ENCODE assay signal across 1 cellular context in the genomic region with DNA sequence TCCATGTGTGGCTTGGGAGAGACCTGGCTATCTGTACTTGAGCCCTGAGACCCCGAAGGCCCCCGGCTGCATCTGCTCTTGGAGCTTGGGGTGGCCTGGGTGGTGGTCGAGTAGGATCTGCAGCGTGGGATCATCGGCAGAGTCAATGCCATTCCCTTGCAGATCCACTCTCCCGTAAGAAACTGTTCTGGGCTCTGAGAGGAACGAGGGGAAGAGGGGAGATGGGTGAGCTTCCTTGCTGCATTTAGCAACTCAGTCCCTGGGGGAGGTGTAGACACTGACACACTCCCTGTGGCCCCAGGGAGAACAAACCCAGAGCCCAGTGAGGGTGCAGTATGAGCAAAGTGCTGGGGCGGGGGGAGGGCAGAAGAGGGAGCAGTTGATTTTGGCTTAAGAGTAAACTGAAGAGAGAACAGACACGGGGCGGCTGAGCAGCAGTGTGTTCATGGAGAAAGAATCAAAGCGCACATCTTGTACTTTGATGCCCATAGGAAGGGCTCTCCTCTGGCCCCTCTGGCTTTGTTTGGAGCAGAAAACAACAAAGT.
TF ChIP-seq lines count a peak whose summit lies in the region.

No MANE protein-coding gene starts in this region.

TF ChIP-seq in HepG2, 621 proteins besides CTCF, POLR2A, EP300 and RAD21 (continued from another document and continues in another):
- TF ChIP-seq, protein P1, sequence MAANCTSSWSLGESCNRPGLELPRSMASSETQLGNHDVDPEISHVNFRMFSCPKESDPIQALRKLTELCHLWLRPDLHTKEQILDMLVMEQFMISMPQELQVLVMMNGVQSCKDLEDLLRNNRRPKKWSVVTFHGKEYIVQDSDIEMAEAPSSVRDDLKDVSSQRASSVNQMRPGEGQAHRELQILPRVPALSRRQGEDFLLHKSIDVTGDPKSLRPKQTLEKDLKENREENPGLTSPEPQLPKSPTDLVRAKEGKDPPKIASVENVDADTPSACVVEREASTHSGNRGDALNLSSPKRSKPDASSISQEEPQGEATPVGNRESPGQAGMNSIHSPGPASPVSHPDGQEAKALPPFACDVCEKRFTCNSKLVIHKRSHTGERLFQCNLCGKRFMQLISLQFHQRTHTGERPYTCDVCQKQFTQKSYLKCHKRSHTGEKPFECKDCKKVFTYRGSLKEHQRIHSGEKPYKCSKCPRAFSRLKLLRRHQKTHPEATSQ (CRISPR knock-in tag; IDR thresholded peaks at IDR 0.05; ENCODE audit: borderline replicate concordance): no peak
- TF ChIP-seq THYN1 (CRISPR knock-in tag; IDR thresholded peaks at IDR 0.05; ENCODE audit: borderline replicate concordance, low read depth) (no peak), ZNF737 (CRISPR knock-in tag; IDR thresholded peaks at IDR 0.05; ENCODE audit: borderline replicate concordance) (no peak), SAFB2 (CRISPR knock-in tag; IDR thresholded peaks at IDR 0.05; ENCODE audit: borderline replicate concordance, low read depth) (no peak), PHF8 (CRISPR knock-in tag; IDR thresholded peaks at IDR 0.05) (no peak), PRPF4 (IDR thresholded peaks at IDR 0.05; ENCODE audit: low read depth, low read length, poor library complexity, severe bottlenecking) (no peak), ZNF598 (CRISPR knock-in tag; IDR thresholded peaks at IDR 0.05; ENCODE audit: borderline replicate concordance) (no peak), ZNF343 (CRISPR knock-in tag; IDR thresholded peaks at IDR 0.05) (0 out of 2 replicates have a peak, but pooled peaks have one; percentile 52), SIX1 (CRISPR knock-in tag; IDR thresholded peaks at IDR 0.05; ENCODE audit: borderline replicate concordance) (no peak), ZNF839 (CRISPR knock-in tag; IDR thresholded peaks at IDR 0.05; ENCODE audit: borderline replicate concordance) (peak; percentile 60; the same call in 1 of the 2 replicates), ZNF253 (CRISPR knock-in tag; IDR thresholded peaks at IDR 0.05; ENCODE audit: borderline replicate concordance) (no peak), ZNF552 (CRISPR knock-in tag; IDR thresholded peaks at IDR 0.05; ENCODE audit: borderline replicate concordance) (no peak), KDM5B (CRISPR knock-in tag; IDR thresholded peaks at IDR 0.05; ENCODE audit: borderline replicate concordance) (peak; percentile 55; the same call in 1 of the 2 replicates), ZNF234 (CRISPR knock-in tag; conservative IDR thresholded peaks at IDR 0.05) (no peak), TBL1XR1 (IDR thresholded peaks at IDR 0.05; ENCODE audit: borderline replicate concordance, low read length, partially characterized antibody) (no peak), ZFP36L2 (CRISPR knock-in tag; IDR thresholded peaks at IDR 0.05) (no peak), ZNF558 (CRISPR knock-in tag; IDR thresholded peaks at IDR 0.05; ENCODE audit: borderline replicate concordance) (no peak), ZNF850 (CRISPR knock-in tag; conservative IDR thresholded peaks at IDR 0.05) (no peak), MYNN (CRISPR knock-in tag; IDR thresholded peaks at IDR 0.05; ENCODE audit: low read depth) (no peak), HDAC1 (CRISPR knock-in tag; IDR thresholded peaks at IDR 0.05) (0 out of 2 replicates have a peak, but pooled peaks have one; percentile 25), ZNF607 (CRISPR knock-in tag; IDR thresholded peaks at IDR 0.05; ENCODE audit: borderline replicate concordance) (no peak), ETV5 (CRISPR knock-in tag; IDR thresholded peaks at IDR 0.05; ENCODE audit: borderline replicate concordance) (no peak), ZNF235 (CRISPR knock-in tag; IDR thresholded peaks at IDR 0.05; ENCODE audit: borderline replicate concordance) (peak; percentile 85; the same call in 1 of the 2 replicates), TARDBP (CRISPR knock-in tag; IDR thresholded peaks at IDR 0.05) (peak; percentile 13; the same call in 1 of the 2 replicates), MED8 (CRISPR knock-in tag; IDR thresholded peaks at IDR 0.05; ENCODE audit: insufficient replicate concordance) (peak; percentile 45), NFRKB (IDR thresholded peaks at IDR 0.05) (no peak), ZNF10 (CRISPR knock-in tag; IDR thresholded peaks at IDR 0.05; ENCODE audit: borderline replicate concordance, low read depth) (no peak), ZFX (CRISPR knock-in tag; IDR thresholded peaks at IDR 0.05; ENCODE audit: low read depth) (no peak; the same call in 1 of the 2 replicates), IKZF1 (IDR thresholded peaks at IDR 0.05) (no peak), ZFP90 (CRISPR knock-in tag; IDR thresholded peaks at IDR 0.05; ENCODE audit: borderline replicate concordance) (no peak), SMC3 (IDR thresholded peaks at IDR 0.05; ENCODE audit: low read length) (no peak), SETDB1 (CRISPR knock-in tag; IDR thresholded peaks at IDR 0.05; ENCODE audit: borderline replicate concordance) (no peak)
- TF ChIP-seq, protein P2, sequence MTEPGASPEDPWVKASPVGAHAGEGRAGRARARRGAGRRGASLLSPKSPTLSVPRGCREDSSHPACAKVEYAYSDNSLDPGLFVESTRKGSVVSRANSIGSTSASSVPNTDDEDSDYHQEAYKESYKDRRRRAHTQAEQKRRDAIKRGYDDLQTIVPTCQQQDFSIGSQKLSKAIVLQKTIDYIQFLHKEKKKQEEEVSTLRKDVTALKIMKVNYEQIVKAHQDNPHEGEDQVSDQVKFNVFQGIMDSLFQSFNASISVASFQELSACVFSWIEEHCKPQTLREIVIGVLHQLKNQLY (CRISPR knock-in tag; IDR thresholded peaks at IDR 0.05): no peak
- TF ChIP-seq, protein P3, sequence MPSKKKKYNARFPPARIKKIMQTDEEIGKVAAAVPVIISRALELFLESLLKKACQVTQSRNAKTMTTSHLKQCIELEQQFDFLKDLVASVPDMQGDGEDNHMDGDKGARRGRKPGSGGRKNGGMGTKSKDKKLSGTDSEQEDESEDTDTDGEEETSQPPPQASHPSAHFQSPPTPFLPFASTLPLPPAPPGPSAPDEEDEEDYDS (CRISPR knock-in tag; IDR thresholded peaks at IDR 0.05): no peak
- TF ChIP-seq, protein P4, sequence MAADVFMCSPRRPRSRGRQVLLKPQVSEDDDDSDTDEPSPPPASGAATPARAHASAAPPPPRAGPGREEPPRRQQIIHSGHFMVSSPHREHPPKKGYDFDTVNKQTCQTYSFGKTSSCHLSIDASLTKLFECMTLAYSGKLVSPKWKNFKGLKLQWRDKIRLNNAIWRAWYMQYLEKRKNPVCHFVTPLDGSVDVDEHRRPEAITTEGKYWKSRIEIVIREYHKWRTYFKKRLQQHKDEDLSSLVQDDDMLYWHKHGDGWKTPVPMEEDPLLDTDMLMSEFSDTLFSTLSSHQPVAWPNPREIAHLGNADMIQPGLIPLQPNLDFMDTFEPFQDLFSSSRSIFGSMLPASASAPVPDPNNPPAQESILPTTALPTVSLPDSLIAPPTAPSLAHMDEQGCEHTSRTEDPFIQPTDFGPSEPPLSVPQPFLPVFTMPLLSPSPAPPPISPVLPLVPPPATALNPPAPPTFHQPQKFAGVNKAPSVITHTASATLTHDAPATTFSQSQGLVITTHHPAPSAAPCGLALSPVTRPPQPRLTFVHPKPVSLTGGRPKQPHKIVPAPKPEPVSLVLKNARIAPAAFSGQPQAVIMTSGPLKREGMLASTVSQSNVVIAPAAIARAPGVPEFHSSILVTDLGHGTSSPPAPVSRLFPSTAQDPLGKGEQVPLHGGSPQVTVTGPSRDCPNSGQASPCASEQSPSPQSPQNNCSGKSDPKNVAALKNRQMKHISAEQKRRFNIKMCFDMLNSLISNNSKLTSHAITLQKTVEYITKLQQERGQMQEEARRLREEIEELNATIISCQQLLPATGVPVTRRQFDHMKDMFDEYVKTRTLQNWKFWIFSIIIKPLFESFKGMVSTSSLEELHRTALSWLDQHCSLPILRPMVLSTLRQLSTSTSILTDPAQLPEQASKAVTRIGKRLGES (CRISPR knock-in tag; IDR thresholded peaks at IDR 0.05; ENCODE audit: borderline replicate concordance): no peak
- TF ChIP-seq, protein P5, sequence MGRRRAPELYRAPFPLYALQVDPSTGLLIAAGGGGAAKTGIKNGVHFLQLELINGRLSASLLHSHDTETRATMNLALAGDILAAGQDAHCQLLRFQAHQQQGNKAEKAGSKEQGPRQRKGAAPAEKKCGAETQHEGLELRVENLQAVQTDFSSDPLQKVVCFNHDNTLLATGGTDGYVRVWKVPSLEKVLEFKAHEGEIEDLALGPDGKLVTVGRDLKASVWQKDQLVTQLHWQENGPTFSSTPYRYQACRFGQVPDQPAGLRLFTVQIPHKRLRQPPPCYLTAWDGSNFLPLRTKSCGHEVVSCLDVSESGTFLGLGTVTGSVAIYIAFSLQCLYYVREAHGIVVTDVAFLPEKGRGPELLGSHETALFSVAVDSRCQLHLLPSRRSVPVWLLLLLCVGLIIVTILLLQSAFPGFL (CRISPR knock-in tag; IDR thresholded peaks at IDR 0.05): no peak
- TF ChIP-seq, protein P6, sequence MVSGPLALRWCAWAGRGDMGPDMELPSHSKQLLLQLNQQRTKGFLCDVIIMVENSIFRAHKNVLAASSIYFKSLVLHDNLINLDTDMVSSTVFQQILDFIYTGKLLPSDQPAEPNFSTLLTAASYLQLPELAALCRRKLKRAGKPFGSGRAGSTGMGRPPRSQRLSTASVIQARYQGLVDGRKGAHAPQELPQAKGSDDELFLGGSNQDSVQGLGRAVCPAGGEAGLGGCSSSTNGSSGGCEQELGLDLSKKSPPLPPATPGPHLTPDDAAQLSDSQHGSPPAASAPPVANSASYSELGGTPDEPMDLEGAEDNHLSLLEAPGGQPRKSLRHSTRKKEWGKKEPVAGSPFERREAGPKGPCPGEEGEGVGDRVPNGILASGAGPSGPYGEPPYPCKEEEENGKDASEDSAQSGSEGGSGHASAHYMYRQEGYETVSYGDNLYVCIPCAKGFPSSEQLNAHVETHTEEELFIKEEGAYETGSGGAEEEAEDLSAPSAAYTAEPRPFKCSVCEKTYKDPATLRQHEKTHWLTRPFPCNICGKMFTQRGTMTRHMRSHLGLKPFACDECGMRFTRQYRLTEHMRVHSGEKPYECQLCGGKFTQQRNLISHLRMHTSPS (CRISPR knock-in tag; IDR thresholded peaks at IDR 0.05; ENCODE audit: low read depth): no peak
- TF ChIP-seq, protein P7, sequence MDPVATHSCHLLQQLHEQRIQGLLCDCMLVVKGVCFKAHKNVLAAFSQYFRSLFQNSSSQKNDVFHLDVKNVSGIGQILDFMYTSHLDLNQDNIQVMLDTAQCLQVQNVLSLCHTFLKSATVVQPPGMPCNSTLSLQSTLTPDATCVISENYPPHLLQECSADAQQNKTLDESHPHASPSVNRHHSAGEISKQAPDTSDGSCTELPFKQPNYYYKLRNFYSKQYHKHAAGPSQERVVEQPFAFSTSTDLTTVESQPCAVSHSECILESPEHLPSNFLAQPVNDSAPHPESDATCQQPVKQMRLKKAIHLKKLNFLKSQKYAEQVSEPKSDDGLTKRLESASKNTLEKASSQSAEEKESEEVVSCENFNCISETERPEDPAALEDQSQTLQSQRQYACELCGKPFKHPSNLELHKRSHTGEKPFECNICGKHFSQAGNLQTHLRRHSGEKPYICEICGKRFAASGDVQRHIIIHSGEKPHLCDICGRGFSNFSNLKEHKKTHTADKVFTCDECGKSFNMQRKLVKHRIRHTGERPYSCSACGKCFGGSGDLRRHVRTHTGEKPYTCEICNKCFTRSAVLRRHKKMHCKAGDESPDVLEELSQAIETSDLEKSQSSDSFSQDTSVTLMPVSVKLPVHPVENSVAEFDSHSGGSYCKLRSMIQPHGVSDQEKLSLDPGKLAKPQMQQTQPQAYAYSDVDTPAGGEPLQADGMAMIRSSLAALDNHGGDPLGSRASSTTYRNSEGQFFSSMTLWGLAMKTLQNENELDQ (CRISPR knock-in tag; IDR thresholded peaks at IDR 0.05; ENCODE audit: borderline replicate concordance): no peak
- TF ChIP-seq, protein P8, sequence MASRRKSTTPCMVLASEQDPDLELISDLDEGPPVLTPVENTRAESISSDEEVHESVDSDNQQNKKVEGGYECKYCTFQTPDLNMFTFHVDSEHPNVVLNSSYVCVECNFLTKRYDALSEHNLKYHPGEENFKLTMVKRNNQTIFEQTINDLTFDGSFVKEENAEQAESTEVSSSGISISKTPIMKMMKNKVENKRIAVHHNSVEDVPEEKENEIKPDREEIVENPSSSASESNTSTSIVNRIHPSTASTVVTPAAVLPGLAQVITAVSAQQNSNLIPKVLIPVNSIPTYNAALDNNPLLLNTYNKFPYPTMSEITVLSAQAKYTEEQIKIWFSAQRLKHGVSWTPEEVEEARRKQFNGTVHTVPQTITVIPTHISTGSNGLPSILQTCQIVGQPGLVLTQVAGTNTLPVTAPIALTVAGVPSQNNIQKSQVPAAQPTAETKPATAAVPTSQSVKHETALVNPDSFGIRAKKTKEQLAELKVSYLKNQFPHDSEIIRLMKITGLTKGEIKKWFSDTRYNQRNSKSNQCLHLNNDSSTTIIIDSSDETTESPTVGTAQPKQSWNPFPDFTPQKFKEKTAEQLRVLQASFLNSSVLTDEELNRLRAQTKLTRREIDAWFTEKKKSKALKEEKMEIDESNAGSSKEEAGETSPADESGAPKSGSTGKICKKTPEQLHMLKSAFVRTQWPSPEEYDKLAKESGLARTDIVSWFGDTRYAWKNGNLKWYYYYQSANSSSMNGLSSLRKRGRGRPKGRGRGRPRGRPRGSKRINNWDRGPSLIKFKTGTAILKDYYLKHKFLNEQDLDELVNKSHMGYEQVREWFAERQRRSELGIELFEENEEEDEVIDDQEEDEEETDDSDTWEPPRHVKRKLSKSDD (CRISPR knock-in tag; IDR thresholded peaks at IDR 0.05; ENCODE audit: low read depth): no peak
- TF ChIP-seq, protein P9, sequence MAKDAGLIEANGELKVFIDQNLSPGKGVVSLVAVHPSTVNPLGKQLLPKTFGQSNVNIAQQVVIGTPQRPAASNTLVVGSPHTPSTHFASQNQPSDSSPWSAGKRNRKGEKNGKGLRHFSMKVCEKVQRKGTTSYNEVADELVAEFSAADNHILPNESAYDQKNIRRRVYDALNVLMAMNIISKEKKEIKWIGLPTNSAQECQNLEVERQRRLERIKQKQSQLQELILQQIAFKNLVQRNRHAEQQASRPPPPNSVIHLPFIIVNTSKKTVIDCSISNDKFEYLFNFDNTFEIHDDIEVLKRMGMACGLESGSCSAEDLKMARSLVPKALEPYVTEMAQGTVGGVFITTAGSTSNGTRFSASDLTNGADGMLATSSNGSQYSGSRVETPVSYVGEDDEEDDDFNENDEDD (CRISPR knock-in tag; IDR thresholded peaks at IDR 0.05; ENCODE audit: borderline replicate concordance): no peak
- TF ChIP-seq, protein P10, sequence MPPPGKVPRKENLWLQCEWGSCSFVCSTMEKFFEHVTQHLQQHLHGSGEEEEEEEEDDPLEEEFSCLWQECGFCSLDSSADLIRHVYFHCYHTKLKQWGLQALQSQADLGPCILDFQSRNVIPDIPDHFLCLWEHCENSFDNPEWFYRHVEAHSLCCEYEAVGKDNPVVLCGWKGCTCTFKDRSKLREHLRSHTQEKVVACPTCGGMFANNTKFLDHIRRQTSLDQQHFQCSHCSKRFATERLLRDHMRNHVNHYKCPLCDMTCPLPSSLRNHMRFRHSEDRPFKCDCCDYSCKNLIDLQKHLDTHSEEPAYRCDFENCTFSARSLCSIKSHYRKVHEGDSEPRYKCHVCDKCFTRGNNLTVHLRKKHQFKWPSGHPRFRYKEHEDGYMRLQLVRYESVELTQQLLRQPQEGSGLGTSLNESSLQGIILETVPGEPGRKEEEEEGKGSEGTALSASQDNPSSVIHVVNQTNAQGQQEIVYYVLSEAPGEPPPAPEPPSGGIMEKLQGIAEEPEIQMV (CRISPR knock-in tag; IDR thresholded peaks at IDR 0.05; ENCODE audit: low read depth): no peak; the same call in 1 of the 2 replicates
